ENCODE assay signal across 8 cellular contexts in the genomic region with DNA sequence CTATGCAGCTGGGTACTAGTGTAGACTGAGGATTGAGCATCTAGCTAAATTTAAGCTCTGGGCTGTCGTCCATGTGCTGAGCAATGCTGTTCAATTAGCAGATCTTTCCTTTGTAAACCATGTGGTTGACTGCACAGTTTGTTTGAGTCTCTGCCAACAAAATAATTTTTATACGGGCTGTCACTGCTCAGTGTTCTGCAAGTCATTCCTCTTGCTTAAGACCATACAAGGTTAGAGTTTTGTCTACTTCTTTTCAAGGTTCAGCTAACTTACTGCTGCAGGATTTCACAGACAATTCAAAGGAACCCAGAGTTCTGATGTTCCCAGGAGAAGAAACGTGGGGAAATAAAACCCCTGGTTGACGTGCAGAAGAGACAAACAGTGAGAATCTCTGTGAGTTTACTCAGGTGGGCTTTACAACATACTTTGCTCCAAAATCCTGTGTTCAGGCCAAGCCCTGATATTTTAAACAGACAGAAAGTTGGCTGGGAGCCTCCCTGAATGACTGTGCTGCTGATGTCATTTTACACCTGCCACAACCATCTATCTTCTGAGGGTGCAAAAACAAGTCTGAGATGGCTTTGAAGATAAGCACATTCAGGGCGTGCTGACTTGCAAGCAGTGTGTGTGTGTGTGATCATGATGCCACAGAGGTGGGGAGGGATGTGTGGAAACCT.
A peak's percentile ranks its signal among the peaks of the same experiment; 100 is the strongest.
DNase-seq lines count a peak whose midpoint lies in the region; ATAC-seq, FAIRE-seq and TF ChIP-seq lines count a peak whose summit lies in the region.

No MANE protein-coding gene starts in this region.

- H3K27me3 ChIP-seq in A673 (replicated peaks; ENCODE audit: insufficient read depth, low read depth, low read length, poor library complexity) = no peaks in the 10 kb centered on the region
- no peaks in the 10 kb centered on the region for H3K27me3 ChIP-seq in left ventricle myocardium inferior (ENCODE audit: low read depth)
- no peaks in the 10 kb centered on the region for H3K27me3 ChIP-seq in small intestine (ENCODE audit: control insufficient read depth in 2 of 2, insufficient read depth in 2 of 2, low read length in 2 of 2)

- no peaks in the 10 kb centered on the region for H3K9me3 Mint-ChIP-seq in HFFc6
- H3K9me3 Mint-ChIP-seq in activated naive CD8-positive, alpha-beta T cell treated with anti-CD3 and anti-CD28 coated beads, Interleukin-2, amount 10 ng/mL, durations not matched to agents 7 days and 5 days = peaks cover 3% of the 10 kb centered on the region

- H3K27ac ChIP-seq in A673 (ENCODE audit: low read depth, low read length, poor library complexity, severe bottlenecking) (peak overlapping the region; percentile 28), left ventricle myocardium inferior (replicated peaks) (peak overlapping the region; percentile 54), small intestine (ENCODE audit: low read depth in 1 of 2, low read length in 1 of 2) (no peak overlapping the region)

- TF ChIP-seq CTCF in A673 (conservative IDR thresholded peaks at IDR 0.05; ENCODE audit: low read depth, low read length) (no peak), HFFc6 (IDR thresholded peaks at IDR 0.05) (no peak), left ventricle myocardium inferior (IDR thresholded peaks at IDR 0.05; ENCODE audit: borderline replicate concordance) (no peak)

- peaks cover 22% of the 10 kb centered on the region for H3K27me3 Mint-ChIP-seq in HFFc6 (ENCODE audit: insufficient read depth)
- H3K27me3 Mint-ChIP-seq in activated naive CD8-positive, alpha-beta T cell treated with anti-CD3 and anti-CD28 coated beads, Interleukin-2, amount 10 ng/mL, durations not matched to agents 7 days and 5 days = peaks cover 5% of the 10 kb centered on the region

- peak overlapping the region; percentile 93 for H3K27ac Mint-ChIP-seq in HFFc6
- H3K27ac Mint-ChIP-seq in activated naive CD8-positive, alpha-beta T cell treated with anti-CD3 and anti-CD28 coated beads, Interleukin-2, amount 10 ng/mL, durations not matched to agents 7 days and 5 days = no peak overlapping the region

- peak; percentile 65 for ATAC-seq in activated naive CD8-positive, alpha-beta T cell treated with anti-CD3 and anti-CD28 coated beads, Interleukin-2, amount 10 ng/mL, durations not matched to agents 7 days and 5 days (ENCODE audit: low read depth)
- no peak for ATAC-seq in HG03342 (IDR thresholded peaks at IDR 0.05; ENCODE audit: unreplicated experiment)

- H3K36me3 ChIP-seq in A673 (ENCODE audit: insufficient read depth, low read length, poor library complexity, severe bottlenecking) = no peaks in the 10 kb centered on the region
- no peaks in the 10 kb centered on the region for H3K36me3 ChIP-seq in left ventricle myocardium inferior
- H3K36me3 ChIP-seq in small intestine (ENCODE audit: control insufficient read depth in 2 of 2, insufficient read depth in 2 of 2, low read length in 2 of 2) = no peaks in the 10 kb centered on the region

- FAIRE-seq in small intestine (lab: Jason Lieb, UNC) = no peak

- CTCF ChIA-PET in A673 (lab: Charles Lee) = no interaction called here

- peaks cover 12% of the 10 kb centered on the region for H3K36me3 Mint-ChIP-seq in HFFc6 (ENCODE audit: low read depth)
- H3K36me3 Mint-ChIP-seq in activated naive CD8-positive, alpha-beta T cell treated with anti-CD3 and anti-CD28 coated beads, Interleukin-2, amount 10 ng/mL, durations not matched to agents 7 days and 5 days = no peaks in the 10 kb centered on the region

- intact Hi-C loops in A673 (cut with micrococcal nuclease; ENCODE audit: unreplicated experiment) (no loop called here), left ventricle myocardium inferior (cut with micrococcal nuclease) (no loop called here)

- 5 to 14% (median 8%) methylated on average over 5 of the region's 5 CpGs for WGBS in small intestine, 3 donors

- POLR2A ChIA-PET in A673 (lab: Charles Lee; ENCODE audit: low non-redundant PET) = no interaction called here
- POLR2A ChIA-PET in activated naive CD8-positive, alpha-beta T cell treated with anti-CD3 and anti-CD28 coated beads, Interleukin-2, amount 10 ng/mL, durations not matched to agents 7 days and 5 days (lab: Charles Lee) = no interaction called here

- peaks cover 35% of the 10 kb centered on the region for H3K4me1 Mint-ChIP-seq in HFFc6 (ENCODE audit: low read depth)
- H3K4me1 Mint-ChIP-seq in activated naive CD8-positive, alpha-beta T cell treated with anti-CD3 and anti-CD28 coated beads, Interleukin-2, amount 10 ng/mL, durations not matched to agents 7 days and 5 days = peaks cover 7% of the 10 kb centered on the region

- peak; percentile 73 for DNase-seq in A673 (ENCODE audit: low spot score)
- DNase-seq in HFFc6 = peak; percentile 96
- no peak for DNase-seq in activated naive CD8-positive, alpha-beta T cell treated with anti-CD3 and anti-CD28 coated beads, Interleukin-2, amount 10 ng/mL, durations not matched to agents 7 days and 5 days
- peak; percentile 15 for DNase-seq in left ventricle myocardium inferior
- DNase-seq in stimulated activated CD4-positive, alpha-beta T cell treated with anti-CD3 and anti-CD28 coated beads, Interleukin-1b, Interleukin-23, amount 100 ng/mL, for 48 hours = peak; percentile 39
- DNase-seq in small intestine = no peak
- DNase-seq in NCI-H1436 (lab: John Stamatoyannopoulos, UW) = no peak

- H3K4me3 ChIP-seq in A673 (ENCODE audit: low read depth, low read length, poor library complexity, severe bottlenecking) (no peak overlapping the region), left ventricle myocardium inferior (no peak overlapping the region), small intestine (ENCODE audit: low read depth in 1 of 2, low read length in 2 of 2) (no peak overlapping the region)

- H3K9me3 ChIP-seq in A673 (ENCODE audit: low read depth, low read length, poor library complexity, severe bottlenecking) (no peaks in the 10 kb centered on the region), left ventricle myocardium inferior (replicated peaks) (no peaks in the 10 kb centered on the region), small intestine (ENCODE audit: control insufficient read depth, low read depth) (no peaks in the 10 kb centered on the region)

- BruUV-seq in A673 (replicated peaks; lab: Mats Ljungman, UMichigan) = no TSS peak

- H3K4me1 ChIP-seq in A673 (ENCODE audit: insufficient read depth, low read length, poor library complexity, severe bottlenecking) = peaks cover 13% of the 10 kb centered on the region
- peaks cover 18% of the 10 kb centered on the region for H3K4me1 ChIP-seq in left ventricle myocardium inferior
- H3K4me1 ChIP-seq in small intestine (ENCODE audit: control insufficient read depth in 2 of 2, insufficient read depth in 1 of 2, low read depth in 1 of 2, low read length in 1 of 2) = no peaks in the 10 kb centered on the region

- H3K4me3 Mint-ChIP-seq in HFFc6 = peak overlapping the region; percentile 50
- H3K4me3 Mint-ChIP-seq in activated naive CD8-positive, alpha-beta T cell treated with anti-CD3 and anti-CD28 coated beads, Interleukin-2, amount 10 ng/mL, durations not matched to agents 7 days and 5 days = no peak overlapping the region

Comparison
In these comparisons a context has a peak if more than half of its experiments do, and no peak if none do; other contexts are left out.
1. DNase-seq: peak in A673 (single experiment), HFFc6 (single experiment), left ventricle myocardium inferior (single experiment) and stimulated activated CD4-positive, alpha-beta T cell treated with anti-CD3 and anti-CD28 coated beads, Interleukin-1b, Interleukin-23, amount 100 ng/mL, for 48 hours (single experiment); none in activated naive CD8-positive, alpha-beta T cell treated with anti-CD3 and anti-CD28 coated beads, Interleukin-2, amount 10 ng/mL, durations not matched to agents 7 days and 5 days (single experiment), small intestine (single experiment) and NCI-H1436 (single experiment).
2. H3K27ac ChIP-seq: peak in A673 (single experiment) and left ventricle myocardium inferior (single experiment); none in small intestine (0 of 2).